Comparison of ENCODE assay signal across 12 cellular contexts in genomic region chr16:88195021-88195581, GRCh38.
DNase-seq lines count a peak whose midpoint lies in the region; ATAC-seq and TF ChIP-seq lines count a peak whose summit lies in the region.
"Had no signal": no experiment of that assay in that cellular context is flagged by ENCODE, and none has a peak within 500 bp of the region (broad histone marks: within the 10 kb centered on the region; RNA-seq: fewer than 3 reads in every experiment).

No MANE protein-coding gene starts in this region.

- no peak for TF ChIP-seq POLR2A in breast epithelium (IDR thresholded peaks at IDR 0.05)

- H3K14ac ChIP-seq in mesenchymal stem cell (ENCODE audit: low read length in 2 of 2): no peak overlapping the region

- H2AK5ac ChIP-seq in mesenchymal stem cell (ENCODE audit: low read length, severe bottlenecking): no peak overlapping the region

- peak overlapping the region; percentile 31 for H4K91ac ChIP-seq in mesenchymal stem cell (ENCODE audit: low read length)

- no peak overlapping the region for H3K27ac ChIP-seq in WERI-Rb-1
- H3K27ac ChIP-seq in mesenchymal stem cell (ENCODE audit: low read length, poor library complexity, severe bottlenecking): no peak overlapping the region
- H3K27ac ChIP-seq in smooth muscle cell (ENCODE audit: low read depth): no peak overlapping the region
- H3K27ac ChIP-seq in breast epithelium: peak overlapping the region in 1 of 2 donors; percentile 43
- H3K27ac ChIP-seq: SK-N-MC had no signal

- H2BK120ac ChIP-seq in mesenchymal stem cell (ENCODE audit: low read depth, low read length): no peak overlapping the region

- WGBS in mesenchymal stem cell: 94% methylated on average over 20 of the region's 20 CpGs
- 55% methylated on average over 20 of the region's 20 CpGs for WGBS in smooth muscle cell (ENCODE audit: low lambda C conversion rate)

- no peaks in the 10 kb centered on the region for H3K79me2 ChIP-seq in smooth muscle cell (ENCODE audit: low read depth)

- H3F3A ChIP-seq in smooth muscle cell (ENCODE audit: low read depth): no peaks in the 10 kb centered on the region

- H3K36me3 ChIP-seq in H7 (replicated peaks; ENCODE audit: control insufficient read depth, insufficient read depth, low read length): no peaks in the 10 kb centered on the region
- no peaks in the 10 kb centered on the region for H3K36me3 ChIP-seq in WERI-Rb-1
- no peaks in the 10 kb centered on the region for H3K36me3 ChIP-seq in mesenchymal stem cell (ENCODE audit: control insufficient read depth in 1 of 2, insufficient read depth in 2 of 2, low read depth in 1 of 2, low read length in 2 of 2)
- no peaks in the 10 kb centered on the region for H3K36me3 ChIP-seq in smooth muscle cell (ENCODE audit: low read depth)
- no peaks in the 10 kb centered on the region for H3K36me3 ChIP-seq in breast epithelium

- no peak overlapping the region for H2BK5ac ChIP-seq in mesenchymal stem cell (ENCODE audit: low read depth, low read length, poor library complexity, severe bottlenecking)

- H2AFZ ChIP-seq in mesenchymal stem cell (ENCODE audit: low read depth, low read length) (no peak overlapping the region), smooth muscle cell (ENCODE audit: low read depth) (no peak overlapping the region)

- H3K9ac ChIP-seq in mesenchymal stem cell (ENCODE audit: low read length): peak overlapping the region; percentile 69
- H3K9ac ChIP-seq in smooth muscle cell (ENCODE audit: low read depth): no peak overlapping the region

- no peaks in the 10 kb centered on the region for H4K20me1 ChIP-seq in smooth muscle cell (ENCODE audit: low read depth)

- H3K27me3 ChIP-seq in H7 (ENCODE audit: control insufficient read depth, insufficient read depth, low read length): no peaks in the 10 kb centered on the region
- no peaks in the 10 kb centered on the region for H3K27me3 ChIP-seq in WERI-Rb-1 (ENCODE audit: insufficient read depth, low read depth, severe bottlenecking)
- no peaks in the 10 kb centered on the region for H3K27me3 ChIP-seq in mesenchymal stem cell (ENCODE audit: control insufficient read depth in 1 of 2, insufficient read depth in 1 of 2, low read length in 2 of 2)
- no peaks in the 10 kb centered on the region for H3K27me3 ChIP-seq in smooth muscle cell (ENCODE audit: low read depth)
- H3K27me3 ChIP-seq in breast epithelium: no peaks in the 10 kb centered on the region
- H3K27me3 ChIP-seq: body of pancreas had no signal

- H2BK15ac ChIP-seq in mesenchymal stem cell (ENCODE audit: low read depth, poor library complexity, severe bottlenecking): no peak overlapping the region

- H3K79me1 ChIP-seq in mesenchymal stem cell (replicated peaks; ENCODE audit: low read length, poor library complexity, severe bottlenecking): no peaks in the 10 kb centered on the region

- intact Hi-C loops in breast epithelium (cut with DNase I; ENCODE audit: low total_unique reads): no loop called here

- no peak overlapping the region for H4K8ac ChIP-seq in mesenchymal stem cell (ENCODE audit: low read length)

- TF ChIP-seq CTCF in WERI-Rb-1 (IDR thresholded peaks at IDR 0.05; ENCODE audit: low read depth, low read length) (no peak), smooth muscle cell (IDR thresholded peaks at IDR 0.05; ENCODE audit: borderline replicate concordance, insufficient read depth, poor library complexity, severe bottlenecking) (no peak), breast epithelium (IDR thresholded peaks at IDR 0.05) (no peak)

- H3K4me3 ChIP-seq in H7 (ENCODE audit: insufficient read depth, low read depth, low read length) (no peak overlapping the region), WERI-Rb-1 (ENCODE audit: low read depth, low read length) (peak overlapping the region; percentile 32; the same call in 1 of the 2 replicates), mesenchymal stem cell (ENCODE audit: insufficient read depth in 1 of 2, low read depth in 1 of 2, low read length in 2 of 2) (peak overlapping the region in 1 of 2 experiments; percentile 57), smooth muscle cell (no peak overlapping the region), breast epithelium (no peak overlapping the region)
- H3K4me3 ChIP-seq: body of pancreas, SK-N-MC had no signal

- no peak overlapping the region for H3K4ac ChIP-seq in mesenchymal stem cell (ENCODE audit: low read depth in 1 of 2, low read length in 2 of 2)

- H3K23ac ChIP-seq in mesenchymal stem cell (ENCODE audit: low read length in 2 of 2): no peak overlapping the region

- H3K18ac ChIP-seq in mesenchymal stem cell (ENCODE audit: low read depth in 1 of 2, low read length in 2 of 2): peak overlapping the region in 1 of 2 experiments; percentile 67

- peak overlapping the region in 1 of 2 experiments; percentile 12 for H2BK12ac ChIP-seq in mesenchymal stem cell (ENCODE audit: low read length in 2 of 2)

- H3K4me2 ChIP-seq in mesenchymal stem cell (ENCODE audit: low read length, poor library complexity, severe bottlenecking) (no peak overlapping the region), smooth muscle cell (peak overlapping the region; percentile 16)

- ATAC-seq in HG02970 (IDR thresholded peaks at IDR 0.05; ENCODE audit: low FRiP score, unreplicated experiment) (no peak), GM19397 (IDR thresholded peaks at IDR 0.05; ENCODE audit: unreplicated experiment) (no peak)

- no peaks in the 10 kb centered on the region for H3K4me1 ChIP-seq in mesenchymal stem cell (ENCODE audit: control insufficient read depth, insufficient read depth, low read depth, low read length)
- H3K4me1 ChIP-seq in smooth muscle cell (ENCODE audit: low read depth): peaks cover 6% of the 10 kb centered on the region
- no peaks in the 10 kb centered on the region for H3K4me1 ChIP-seq in breast epithelium
- H3K4me1 ChIP-seq: body of pancreas had no signal

- H3K9me3 ChIP-seq in WERI-Rb-1 (ENCODE audit: severe bottlenecking): no peaks in the 10 kb centered on the region
- H3K9me3 ChIP-seq in mesenchymal stem cell (ENCODE audit: control insufficient read depth, low read length): no peaks in the 10 kb centered on the region
- H3K9me3 ChIP-seq in smooth muscle cell (replicated peaks; ENCODE audit: low read depth): no peaks in the 10 kb centered on the region
- no peaks in the 10 kb centered on the region for H3K9me3 ChIP-seq in breast epithelium
- H3K9me3 ChIP-seq: body of pancreas had no signal

- peak; percentile 30 for DNase-seq in H7
- DNase-seq in WERI-Rb-1: peak; percentile 31
- no peak for DNase-seq in mesenchymal stem cell
- no peak for DNase-seq in smooth muscle cell (lab: John Stamatoyannopoulos, UW; ENCODE audit: unreplicated experiment)
- DNase-seq in NCI-H748 treated with DMSO at 0.1 percent for 48 hours (lab: John Stamatoyannopoulos, UW): no peak
- DNase-seq in breast epithelium (ENCODE audit: low spot score in 2 of 2): no peak
- DNase-seq: CD4-positive, CD25-positive, alpha-beta regulatory T cell; OCI-M1 had no signal

Comparison
In these comparisons a context has a peak if more than half of its experiments do, and no peak if none do; other contexts are left out.
1. DNase-seq: peak in H7 (single experiment) and WERI-Rb-1 (single experiment); none in mesenchymal stem cell (single experiment), smooth muscle cell (single experiment), NCI-H748 treated with DMSO at 0.1 percent for 48 hours (single experiment) and breast epithelium (0 of 2).